ENCODE assay signal across 8 cellular contexts in genomic region chr15:77907824-77908751, GRCh38.
DNase-seq lines count a peak whose midpoint lies in the region; ATAC-seq and TF ChIP-seq lines count a peak whose summit lies in the region.

No MANE protein-coding gene starts in this region.

- no peak overlapping the region for H3K23ac ChIP-seq in H9 (ENCODE audit: insufficient read length, low read depth, low read length)

- POLR2A ChIA-PET in RWPE1 (lab: Yijun Ruan, JAX; ENCODE audit: low non-redundant PET), result no interaction called here

- no peak overlapping the region for H3K4ac ChIP-seq in H9 (ENCODE audit: low read depth, low read length)

- H2BK12ac ChIP-seq in H9 (ENCODE audit: insufficient read length, low read depth, low read length), result no peak overlapping the region

- H3K36me3 Mint-ChIP-seq in H9 (ENCODE audit: insufficient read depth in 1 of 3, low read depth in 3 of 3), result no peaks in the 10 kb centered on the region

- in situ Hi-C loops in brain microvascular endothelial cell (cut with HindIII; ENCODE audit: low pct_ligation_motif_present, low sequenced_read_pairs), result no loop called here

- no peaks in the 10 kb centered on the region for H3K9me3 ChIP-seq in BLaER1
- H3K9me3 ChIP-seq in H9 (ENCODE audit: control insufficient read depth, low read depth, low read length), result no peaks in the 10 kb centered on the region

- H2AFZ ChIP-seq in H9 (ENCODE audit: low read length), result no peak overlapping the region

- H3K4me3 Mint-ChIP-seq in H9, result no peak overlapping the region

- no peak overlapping the region for H4K91ac ChIP-seq in H9 (ENCODE audit: insufficient read length, low read depth, low read length)

- no peak overlapping the region for H2BK120ac ChIP-seq in H9 (ENCODE audit: low read depth, low read length, poor library complexity, severe bottlenecking)

- H3K27ac Mint-ChIP-seq in H9, result peak overlapping the region in 1 of 3 experiments; percentile 63; a peak in 1 of 7 replicates

- H3K4me1 Mint-ChIP-seq in H9, result peaks cover 14 to 17% of the 10 kb centered on the region in 2 experiments

- no peak overlapping the region for H3K9ac ChIP-seq in BLaER1
- H3K9ac ChIP-seq in H9 (ENCODE audit: extremely low read depth, insufficient read length, low read length), result no peak overlapping the region

- no peaks in the 10 kb centered on the region for H3K9me3 Mint-ChIP-seq in H9

- no peak overlapping the region for H2BK5ac ChIP-seq in H9 (ENCODE audit: insufficient read length, low read length)

- no CpG with 5 or more reads among the region's 28 CpGs for WGBS in H9 (ENCODE audit: extremely low coverage, insufficient read length, low lambda C conversion rate)

- H3T11ph ChIP-seq in H9 (ENCODE audit: low read length), result no peak overlapping the region

- CTCF ChIA-PET in RWPE1 (lab: Yijun Ruan, JAX), result interaction anchor here (0.6 to 0.8 kb wide), 2 partner anchors 19 to 791 kb away, joined by 3 read pairs; no protein-coding TSS in a partner anchor

- H3K36me3 ChIP-seq in BLaER1, result no peaks in the 10 kb centered on the region
- H3K36me3 ChIP-seq in brain microvascular endothelial cell (replicated peaks), result no peaks in the 10 kb centered on the region

- H2AK5ac ChIP-seq in H9 (ENCODE audit: insufficient read length, low read length), result no peak overlapping the region

- H4K5ac ChIP-seq in H9 (ENCODE audit: insufficient read length, low read depth, low read length), result no peak overlapping the region

- peaks cover 14% of the 10 kb centered on the region for H3K4me1 ChIP-seq in BLaER1
- no peaks in the 10 kb centered on the region for H3K4me1 ChIP-seq in H9 (ENCODE audit: insufficient read depth, low read length)

- no peak overlapping the region for H4K8ac ChIP-seq in H9 (replicated peaks; ENCODE audit: insufficient read length, low read depth, low read length)

- DNase-seq in H9 (peak; percentile 69), RWPE1 (ENCODE audit: low spot score) (no peak), brain microvascular endothelial cell (peak; percentile 64), mesenteric fat pad (ENCODE audit: low spot score) (peak; percentile 85), midbrain (lab: John Stamatoyannopoulos, UW) (no peak), iPS-NIHi7 (ENCODE audit: extremely low spot score) (no peak)

- H4K20me1 ChIP-seq in BLaER1 (no peaks in the 10 kb centered on the region), H9 (ENCODE audit: control insufficient read depth, insufficient read depth, insufficient read length) (no peaks in the 10 kb centered on the region)

- no peaks in the 10 kb centered on the region for H3K79me1 ChIP-seq in H9 (ENCODE audit: insufficient read depth, low read depth, low read length, poor library complexity, severe bottlenecking)

- no peak overlapping the region for H2BK15ac ChIP-seq in H9 (ENCODE audit: low read depth, low read length)

- H3K18ac ChIP-seq in H9 (ENCODE audit: insufficient read length, low read depth, low read length), result no peak overlapping the region

- H3K27me3 ChIP-seq in BLaER1, result no peaks in the 10 kb centered on the region
- H3K27me3 ChIP-seq in H9 (ENCODE audit: insufficient read depth, low read length), result no peaks in the 10 kb centered on the region
- no peaks in the 10 kb centered on the region for H3K27me3 ChIP-seq in brain microvascular endothelial cell (replicated peaks)

- H3K27me3 Mint-ChIP-seq in H9 (ENCODE audit: low read depth), result peaks cover 2% of the 10 kb centered on the region; the same call in 1 of the 2 replicates

- no peak overlapping the region for H3K4me3 ChIP-seq in BLaER1
- H3K4me3 ChIP-seq in brain microvascular endothelial cell (ENCODE audit: low read depth, low read length), result no peak overlapping the region

- no peak overlapping the region for H3K14ac ChIP-seq in H9 (ENCODE audit: insufficient read depth, low read length)

- H3K27ac ChIP-seq in BLaER1 (no peak overlapping the region), H9 (ENCODE audit: insufficient read length, low read depth, low read length) (no peak overlapping the region), RWPE1 (no peak overlapping the region), brain microvascular endothelial cell (no peak overlapping the region)

- no peak overlapping the region for H2BK20ac ChIP-seq in H9 (ENCODE audit: low read depth, low read length, poor library complexity, severe bottlenecking)

- H3K79me2 ChIP-seq in H9 (ENCODE audit: insufficient read depth, low read length), result no peaks in the 10 kb centered on the region

- H3K4me2 ChIP-seq in BLaER1 (peak overlapping the region; percentile 40), H9 (ENCODE audit: insufficient read depth, insufficient read length, low read length) (no peak overlapping the region)

- no peak overlapping the region for H3K56ac ChIP-seq in H9 (ENCODE audit: insufficient read length, low read depth, low read length)

- TF ChIP-seq CTCF in H9 (conservative IDR thresholded peaks at IDR 0.05), result peak; percentile 23; the same call in 1 of the 3 replicates
- peak; percentile 21; the same call in 1 of the 2 replicates for TF ChIP-seq CTCF in RWPE1 (conservative IDR thresholded peaks at IDR 0.05; ENCODE audit: low read depth)
- peak; percentile 72 for TF ChIP-seq CTCF in brain microvascular endothelial cell (IDR thresholded peaks at IDR 0.05; ENCODE audit: low read depth, low read length, missing control alignments)

- no peaks in the 10 kb centered on the region for H3K23me2 ChIP-seq in H9 (ENCODE audit: insufficient read length, low read depth, low read length, poor library complexity, severe bottlenecking)

- ATAC-seq in HG03469 (IDR thresholded peaks at IDR 0.05; ENCODE audit: unreplicated experiment), result no peak

Comparison
In these comparisons a context has a peak if more than half of its experiments do, and no peak if none do; other contexts are left out.
1. DNase-seq: peak in H9 (single experiment), brain microvascular endothelial cell (single experiment) and mesenteric fat pad (single experiment); none in RWPE1 (single experiment), midbrain (single experiment) and iPS-NIHi7 (single experiment).
2. CTCF ChIP-seq: peak in every context shown above with its lines; median percentile 72 in brain microvascular endothelial cell; 23 in H9; 21 in RWPE1.